ENCODE assay signal across 27 cellular contexts in the genomic region with DNA sequence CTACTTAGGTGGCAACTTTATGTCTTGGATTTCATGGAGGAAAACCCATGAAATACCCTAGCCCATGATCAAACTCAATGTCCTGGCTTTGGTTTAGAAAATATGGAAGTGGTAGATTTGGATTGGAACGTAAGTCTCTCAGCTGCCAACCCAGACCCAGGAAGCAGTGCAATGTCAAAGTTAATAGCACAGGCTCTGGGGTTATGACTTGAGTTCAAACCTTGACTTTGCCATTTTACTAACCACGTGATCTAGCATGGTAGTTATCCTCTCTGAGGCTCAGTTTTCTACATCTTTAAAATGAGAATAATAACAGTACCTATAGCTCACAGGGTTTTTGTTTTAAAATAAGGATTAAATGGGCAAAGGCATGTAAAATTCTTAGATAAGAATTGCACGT. TPM values are rescaled to one million over a fixed set of nuclear protein-coding genes. Genes with fewer than 3 reads are reported as not detected.
A peak's percentile ranks its signal among the peaks of the same experiment; 100 is the strongest.
DNase-seq lines count a peak whose midpoint lies in the region; ATAC-seq and TF ChIP-seq lines count a peak whose summit lies in the region.
"Had no signal": no experiment of that assay in that cellular context is flagged by ENCODE, and none has a peak within 500 bp of the region (broad histone marks: within the 10 kb centered on the region; RNA-seq: fewer than 3 reads in every experiment).

No MANE protein-coding gene starts in this region.

- H3K27me3 ChIP-seq in Loucy (ENCODE audit: insufficient read depth, low read length, poor library complexity, severe bottlenecking) (no peaks in the 10 kb centered on the region), MG63 (peaks cover 3% of the 10 kb centered on the region; the same call in 1 of the 2 replicates)
- H3K27me3 ChIP-seq: testis, uterus had no signal

- H3K36me3 ChIP-seq in Loucy (ENCODE audit: insufficient read depth, low read length), result no peaks in the 10 kb centered on the region
- no peaks in the 10 kb centered on the region for H3K36me3 ChIP-seq in MG63
- H3K36me3 ChIP-seq: BE2C, uterus had no signal

- H3K9me3 Mint-ChIP-seq in activated T-cell treated with anti-CD3 and anti-CD28 coated beads, Interleukin-2, amount 50 U/mL, for 4 hours, result no peaks in the 10 kb centered on the region
- no peaks in the 10 kb centered on the region for H3K9me3 Mint-ChIP-seq in activated naive CD4-positive, alpha-beta T cell treated with anti-CD3 and anti-CD28 coated beads, Interleukin-2, amount 50 U/mL, for 72 hours
- H3K9me3 Mint-ChIP-seq in natural killer cell, result no peaks in the 10 kb centered on the region
- H3K9me3 Mint-ChIP-seq: stimulated activated memory B cell treated with anti-CD40 and anti-IgM and Interleukin-4, amounts not matched to agents 10 μg/mL and 1 μg/mL and 100 μg/mL, for 72 hours had no signal

- peaks cover 6% of the 10 kb centered on the region; the same call in 1 of the 2 replicates for H3F3A ChIP-seq in Loucy (ENCODE audit: low read depth)

- no peaks in the 10 kb centered on the region for H4K20me1 ChIP-seq in Loucy (ENCODE audit: insufficient read depth, low read length, poor library complexity, severe bottlenecking)

- H3K79me2 ChIP-seq in Loucy (ENCODE audit: insufficient read depth, low read length), result peaks cover 43% of the 10 kb centered on the region

- H2AFZ ChIP-seq in Loucy (ENCODE audit: low read length), result no peak overlapping the region

- H3K4me1 Mint-ChIP-seq in activated T-cell treated with anti-CD3 and anti-CD28 coated beads, Interleukin-2, amount 50 U/mL, for 4 hours (ENCODE audit: low read depth), result peaks cover 74% of the 10 kb centered on the region
- H3K4me1 Mint-ChIP-seq in natural killer cell, result peaks cover 90 to 98% of the 10 kb centered on the region in 2 donors

- peak overlapping the region; percentile 79 to 96 for H3K27ac Mint-ChIP-seq in activated naive CD4-positive, alpha-beta T cell treated with anti-CD3 and anti-CD28 coated beads, Interleukin-2, amount 50 U/mL, for 72 hours
- H3K27ac Mint-ChIP-seq in natural killer cell, result peak overlapping the region; percentile 96 to 98
- H3K27ac Mint-ChIP-seq: stimulated activated memory B cell treated with anti-CD40 and anti-IgM and Interleukin-4, amounts not matched to agents 10 μg/mL and 1 μg/mL and 100 μg/mL, for 72 hours had no signal

- peak overlapping the region; percentile 16 for H3K4me2 ChIP-seq in Loucy (ENCODE audit: low read depth, low read length, poor library complexity, severe bottlenecking)

- ATAC-seq in activated T-cell treated with anti-CD3 and anti-CD28 coated beads, Interleukin-2, amount 50 U/mL, for 4 hours, result no peak
- ATAC-seq in activated naive CD4-positive, alpha-beta T cell treated with anti-CD3 and anti-CD28 coated beads, Interleukin-2, amount 50 U/mL, for 72 hours, result no peak
- ATAC-seq in natural killer cell (no peak), HG02759 (IDR thresholded peaks at IDR 0.05; ENCODE audit: unreplicated experiment) (no peak), GM18519 (IDR thresholded peaks at IDR 0.05; ENCODE audit: low FRiP score, unreplicated experiment) (no peak)
- ATAC-seq: left cardiac atrium; Panc1; stimulated activated memory B cell treated with anti-CD40 and anti-IgM and Interleukin-4, amounts not matched to agents 10 μg/mL and 1 μg/mL and 100 μg/mL, for 72 hours had no signal

- no peaks in the 10 kb centered on the region for H3K27me3 Mint-ChIP-seq in activated T-cell treated with anti-CD3 and anti-CD28 coated beads, Interleukin-2, amount 50 U/mL, for 4 hours (ENCODE audit: low read depth)
- H3K27me3 Mint-ChIP-seq in natural killer cell (ENCODE audit: low read depth in 2 of 2), result no peaks in the 10 kb centered on the region
- H3K27me3 Mint-ChIP-seq: stimulated activated memory B cell treated with anti-CD40 and anti-IgM and Interleukin-4, amounts not matched to agents 10 μg/mL and 1 μg/mL and 100 μg/mL, for 72 hours had no signal

- H3K9me3 ChIP-seq in Loucy (ENCODE audit: insufficient read depth, low read depth, low read length) (no peaks in the 10 kb centered on the region), MG63 (no peaks in the 10 kb centered on the region)
- H3K9me3 ChIP-seq: BE2C, testis, uterus had no signal

- no peak for DNase-seq in activated T-cell treated with anti-CD3 and anti-CD28 coated beads, Interleukin-2, amount 50 U/mL, for 4 hours
- no peak for DNase-seq in activated T-cell treated with anti-CD3 and anti-CD28 coated beads for 4 hours
- no peak for DNase-seq in activated naive CD4-positive, alpha-beta T cell treated with anti-CD3 and anti-CD28 coated beads, Interleukin-2, amount 50 U/mL, for 72 hours (ENCODE audit: low spot score in 2 of 2)
- DNase-seq in natural killer cell, result no peak
- DNase-seq in MG63, result no peak
- DNase-seq: activated CD4-positive, CD25-positive, alpha-beta regulatory T cell treated with anti-CD3 and anti-CD28 coated beads, Interleukin-2, amount 50 U/mL, for 72 hours; activated CD8-positive, alpha-beta memory T cell treated with anti-CD3 and anti-CD28 coated beads, Interleukin-2, amount 50 U/mL, for 4 hours; BE2C; DND-41; KG1; left cardiac atrium; NCI-H1694 treated with DMSO at 0.1 percent for 48 hours; NCI-H524 treated with DMSO at 0.1 percent for 48 hours; SIG-M5; SW 1271; testis; uterus had no signal

- intact Hi-C loops in natural killer cell (cut with micrococcal nuclease), result no loop called here

- no peak overlapping the region for H3K9ac ChIP-seq in Loucy (ENCODE audit: low read depth, low read length, poor library complexity, severe bottlenecking)

- H3K9me2 ChIP-seq in Loucy (replicated peaks; ENCODE audit: low read depth, low read length), result no peaks in the 10 kb centered on the region

- H3K4me3 ChIP-seq in Loucy (ENCODE audit: low read length, poor library complexity, severe bottlenecking) (no peak overlapping the region), MG63 (no peak overlapping the region)
- H3K4me3 ChIP-seq: skin epidermis, testis, uterus had no signal

- H3K36me3 Mint-ChIP-seq in activated T-cell treated with anti-CD3 and anti-CD28 coated beads, Interleukin-2, amount 50 U/mL, for 4 hours (ENCODE audit: insufficient read depth), result peaks cover 1% of the 10 kb centered on the region
- peaks cover 14 to 20% of the 10 kb centered on the region in 2 donors for H3K36me3 Mint-ChIP-seq in activated naive CD4-positive, alpha-beta T cell treated with anti-CD3 and anti-CD28 coated beads, Interleukin-2, amount 50 U/mL, for 72 hours
- H3K36me3 Mint-ChIP-seq in natural killer cell, result no peaks in the 10 kb centered on the region
- H3K36me3 Mint-ChIP-seq: stimulated activated memory B cell treated with anti-CD40 and anti-IgM and Interleukin-4, amounts not matched to agents 10 μg/mL and 1 μg/mL and 100 μg/mL, for 72 hours had no signal

- H3K4me3 Mint-ChIP-seq in activated T-cell treated with anti-CD3 and anti-CD28 coated beads, Interleukin-2, amount 50 U/mL, for 4 hours, result peak overlapping the region; percentile 63
- H3K4me3 Mint-ChIP-seq in natural killer cell, result no peak overlapping the region
- H3K4me3 Mint-ChIP-seq: stimulated activated memory B cell treated with anti-CD40 and anti-IgM and Interleukin-4, amounts not matched to agents 10 μg/mL and 1 μg/mL and 100 μg/mL, for 72 hours had no signal

- no peak for TF ChIP-seq CTCF in Loucy (conservative IDR thresholded peaks at IDR 0.05; ENCODE audit: low read length)
- no peak for TF ChIP-seq CTCF in natural killer cell (IDR thresholded peaks at IDR 0.05)

- H3K4me1 ChIP-seq in Loucy (ENCODE audit: insufficient read depth, low read length, poor library complexity, severe bottlenecking), result peaks cover 84% of the 10 kb centered on the region
- H3K4me1 ChIP-seq: BE2C, testis, uterus had no signal

RNA-seq across cellular contexts. Expression of gene FYB1, which starts 13.8 kb away (rescaled TPM):
- 10 to 100 TPM; 33.4 to 39.0 (median 37.9) TPM for total RNA-seq in activated T-cell treated with anti-CD3 and anti-CD28 coated beads, Interleukin-2, amount 50 U/mL, for 4 hours
- 100 to 1,000 TPM; 161 to 168 TPM for total RNA-seq in activated naive CD4-positive, alpha-beta T cell treated with anti-CD3 and anti-CD28 coated beads, Interleukin-2, amount 50 U/mL, for 72 hours
- 100 to 1,000 TPM; 277 to 340 (median 295) TPM for total RNA-seq in natural killer cell
- total RNA-seq in MG63 (2014; rRNA removed; shearing (Covaris generic); ENCODE audit: low replicate concordance), result not detected in 2 replicates
- total RNA-seq: A673, epithelial cell of proximal tubule, fibroblast of villous mesenchyme, HT1080 had no signal

Comparison
In these comparisons a context has a peak if more than half of its experiments do, and no peak if none do; other contexts are left out.
1. RNA of gene FYB1, which starts 13.8 kb away (total RNA-seq): 277 to 340 TPM in natural killer cell, 161 to 168 TPM in activated naive CD4-positive, alpha-beta T cell treated with anti-CD3 and anti-CD28 coated beads, Interleukin-2, amount 50 U/mL, for 72 hours and 33.4 to 39.0 TPM in activated T-cell treated with anti-CD3 and anti-CD28 coated beads, Interleukin-2, amount 50 U/mL, for 4 hours; not detected in MG63; every median in the first group is over 10 times any median in the second.